Comparison of ENCODE assay signal across 13 cellular contexts in the genomic region with DNA sequence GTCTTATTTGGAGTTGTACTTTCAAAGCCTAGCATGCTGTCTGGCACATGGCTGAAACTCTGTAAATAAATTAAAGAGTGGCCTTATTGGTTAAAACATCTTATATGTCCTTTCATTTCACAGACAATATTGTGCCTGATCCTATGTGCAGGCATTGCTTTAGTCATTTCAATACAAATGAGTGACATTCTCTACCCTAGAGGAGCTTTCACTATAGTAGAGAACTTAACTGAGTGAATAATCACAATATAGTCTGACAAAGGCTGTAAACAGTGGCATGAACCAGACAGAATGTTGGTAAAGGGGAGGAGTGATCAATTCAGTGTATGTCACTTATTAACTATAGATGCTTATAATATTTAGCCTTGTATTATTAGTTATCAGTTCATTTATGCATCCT.
"Had no signal": no experiment of that assay in that cellular context is flagged by ENCODE, and none has a peak within 500 bp of the region (broad histone marks: within the 10 kb centered on the region; RNA-seq: fewer than 3 reads in every experiment).

No MANE protein-coding gene starts in this region.

- H3K9ac ChIP-seq: neural progenitor cell had no signal

- H3K27me3 ChIP-seq: neural progenitor cell, ovary, upper lobe of right lung had no signal

- H3K4me1 Mint-ChIP-seq: activated naive CD4-positive, alpha-beta T cell treated with anti-CD3 and anti-CD28 coated beads, Interleukin-2, amount 50 U/mL, for 24 hours had no signal

- H3K9me3 ChIP-seq: ovary, upper lobe of right lung had no signal

- H3K4me1 ChIP-seq: upper lobe of right lung had no signal

- H3K4me3 Mint-ChIP-seq: activated naive CD4-positive, alpha-beta T cell treated with anti-CD3 and anti-CD28 coated beads, Interleukin-2, amount 50 U/mL, for 24 hours; dendritic cell treated with granulocyte-macrophage colony-stimulating factor and Interleukin-4, amounts not matched to agents 40 ng/mL and 50 ng/mL, for 4 days; neural progenitor cell had no signal

- DNase-seq: activated CD4-positive, alpha-beta T cell treated with anti-CD3 and anti-CD28 coated beads for 4 hours; activated T-cell treated with anti-CD3 and anti-CD28 coated beads for 4 hours; hypothalamus; midbrain; ovary; stimulated activated CD4-positive, alpha-beta T cell treated with anti-CD3 and anti-CD28 coated beads, Interleukin-2, amount 100 ng/mL, for 48 hours; stimulated activated naive CD8-positive, alpha-beta T cell treated with anti-CD3 and anti-CD28 coated beads, Interleukin-15, Interleukin-2, amounts not matched to agents 100 U/mL and 50 U/mL, for 24 hours; T1000; upper lobe of right lung; WERI-Rb-1 had no signal

- H3K27me3 Mint-ChIP-seq: activated naive CD4-positive, alpha-beta T cell treated with anti-CD3 and anti-CD28 coated beads, Interleukin-2, amount 50 U/mL, for 24 hours; dendritic cell treated with granulocyte-macrophage colony-stimulating factor and Interleukin-4, amounts not matched to agents 40 ng/mL and 50 ng/mL, for 4 days had no signal

- ATAC-seq: stimulated activated naive CD8-positive, alpha-beta T cell treated with anti-CD3 and anti-CD28 coated beads, Interleukin-15, Interleukin-2, amounts not matched to agents 100 U/mL and 50 U/mL, for 24 hours; upper lobe of right lung had no signal

- H2AFZ ChIP-seq: neural progenitor cell had no signal

- H3K4me2 ChIP-seq: neural progenitor cell had no signal

- H3K9me3 Mint-ChIP-seq: neural progenitor cell had no signal

- H3K36me3 ChIP-seq: neural progenitor cell, ovary, upper lobe of right lung, WERI-Rb-1 had no signal

- H3K27ac Mint-ChIP-seq: activated naive CD4-positive, alpha-beta T cell treated with anti-CD3 and anti-CD28 coated beads, Interleukin-2, amount 50 U/mL, for 24 hours; dendritic cell treated with granulocyte-macrophage colony-stimulating factor and Interleukin-4, amounts not matched to agents 40 ng/mL and 50 ng/mL, for 4 days; neural progenitor cell had no signal

- H3K4me3 ChIP-seq: neural progenitor cell, ovary, upper lobe of right lung had no signal

- H3K36me3 Mint-ChIP-seq: activated naive CD4-positive, alpha-beta T cell treated with anti-CD3 and anti-CD28 coated beads, Interleukin-2, amount 50 U/mL, for 24 hours; neural progenitor cell had no signal

- H3K27ac ChIP-seq: neural progenitor cell, ovary, upper lobe of right lung, WERI-Rb-1 had no signal
